In the genomic region with DNA sequence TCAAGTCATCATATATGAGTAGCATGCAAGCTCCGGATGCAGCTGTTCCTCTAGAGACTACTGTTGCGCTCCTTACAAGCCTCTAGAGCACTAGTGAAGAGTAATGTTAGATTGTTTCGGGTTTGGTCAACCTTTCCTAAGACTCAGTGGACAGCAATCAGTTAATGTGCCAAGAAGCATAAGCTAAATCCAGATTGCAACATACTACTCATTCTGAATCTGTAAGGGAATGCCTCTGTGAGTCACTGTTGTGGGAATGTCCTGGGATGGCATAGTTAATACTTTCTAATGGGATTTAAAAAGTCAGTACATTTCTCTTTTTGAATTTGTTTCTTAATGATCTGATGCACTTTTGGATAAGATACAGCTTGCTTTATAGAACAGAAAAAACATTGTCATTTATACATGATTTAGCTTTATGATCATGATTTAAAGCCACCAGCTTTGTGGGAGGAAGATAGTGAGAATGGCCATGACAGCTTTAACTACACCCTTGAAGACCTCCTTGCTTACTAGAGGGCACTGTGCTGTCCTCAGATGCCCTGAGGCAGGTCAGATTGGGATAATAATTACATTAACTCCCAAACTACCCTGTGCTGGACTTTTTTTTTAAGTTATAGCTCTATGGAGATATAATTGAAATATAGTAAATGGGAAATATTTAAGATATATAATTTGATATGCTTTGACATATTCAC, we compare ENCODE assay signal across 13 cellular contexts.
A peak's percentile ranks its signal among the peaks of the same experiment; 100 is the strongest.
DNase-seq lines count a peak whose midpoint lies in the region; ATAC-seq, FAIRE-seq and TF ChIP-seq lines count a peak whose summit lies in the region.
"Had no signal": no experiment of that assay in that cellular context is flagged by ENCODE, and none has a peak within 500 bp of the region (broad histone marks: within the 10 kb centered on the region; RNA-seq: fewer than 3 reads in every experiment).

No MANE protein-coding gene starts in this region.

- H3K4me1 Mint-ChIP-seq in T-helper 2 cell treated with Interferon-gamma antibody and Interleukin-4, amounts not matched to agents 5 μg/mL and 100 μg/mL, for 36 hours (ENCODE audit: low read depth), result no peaks in the 10 kb centered on the region
- H3K4me1 Mint-ChIP-seq: stimulated activated naive B cell treated with anti-CD40 and anti-IgM and Interleukin-4, amounts not matched to agents 10 μg/mL and 1 μg/mL and 100 μg/mL, for 72 hours had no signal

- no peak overlapping the region for H3K4me3 Mint-ChIP-seq in T-helper 2 cell treated with Interferon-gamma antibody and Interleukin-4, amounts not matched to agents 5 μg/mL and 100 μg/mL, for 36 hours
- H3K4me3 Mint-ChIP-seq: activated T-cell treated with anti-CD3 and anti-CD28 coated beads, Interleukin-2, amount 50 U/mL, for 24 hours; stimulated activated naive B cell treated with anti-CD40 and anti-IgM and Interleukin-4, amounts not matched to agents 10 μg/mL and 1 μg/mL and 100 μg/mL, for 72 hours had no signal

- DNase-seq in DMS 273 (lab: John Stamatoyannopoulos, UW; ENCODE audit: unreplicated experiment) (peak; percentile 34), DMS 273 treated with DMSO at 0.1 percent for 48 hours (lab: John Stamatoyannopoulos, UW) (no peak), T1000 (lab: John Stamatoyannopoulos, UW) (peak; percentile 46), fibroblast of the conjunctiva (ENCODE audit: low read depth) (peak; percentile 94), smooth muscle cell (lab: John Stamatoyannopoulos, UW; ENCODE audit: unreplicated experiment) (no peak), GM12892 (ENCODE audit: insufficient read length) (no peak)
- DNase-seq in T-helper 2 cell treated with Interferon-gamma antibody and Interleukin-4, amounts not matched to agents 5 μg/mL and 100 μg/mL, for 36 hours (ENCODE audit: low spot score), result no peak
- DNase-seq: activated T-cell treated with anti-CD3 and anti-CD28 coated beads, Interleukin-2, amount 50 U/mL, for 24 hours; GF-D8; NCI-H1417 treated with DMSO at 0.1 percent for 48 hours; stimulated activated naive B cell treated with anti-CD40 and anti-IgM and Interleukin-4, amounts not matched to agents 10 μg/mL and 1 μg/mL and 100 μg/mL, for 72 hours had no signal

- ATAC-seq in GM21528 (IDR thresholded peaks at IDR 0.05; ENCODE audit: low FRiP score, unreplicated experiment), result no peak
- ATAC-seq: stimulated activated naive B cell treated with anti-CD40 and anti-IgM and Interleukin-4, amounts not matched to agents 10 μg/mL and 1 μg/mL and 100 μg/mL, for 72 hours had no signal

- peaks cover 2% of the 10 kb centered on the region for H3F3A ChIP-seq in smooth muscle cell (ENCODE audit: low read depth)

- H3K4me2 ChIP-seq in smooth muscle cell, result peak overlapping the region; percentile 54

- no peaks in the 10 kb centered on the region for H3K36me3 Mint-ChIP-seq in T-helper 2 cell treated with Interferon-gamma antibody and Interleukin-4, amounts not matched to agents 5 μg/mL and 100 μg/mL, for 36 hours (ENCODE audit: low read depth)
- H3K36me3 Mint-ChIP-seq: stimulated activated naive B cell treated with anti-CD40 and anti-IgM and Interleukin-4, amounts not matched to agents 10 μg/mL and 1 μg/mL and 100 μg/mL, for 72 hours had no signal

- no peak for FAIRE-seq in GM12892 (lab: Jason Lieb, UNC)

- H3K4me3 ChIP-seq in smooth muscle cell, result no peak overlapping the region

- no peaks in the 10 kb centered on the region for H3K27me3 ChIP-seq in smooth muscle cell (ENCODE audit: low read depth)

- H4K20me1 ChIP-seq in smooth muscle cell (ENCODE audit: low read depth), result no peaks in the 10 kb centered on the region

- H3K9me3 Mint-ChIP-seq in T-helper 2 cell treated with Interferon-gamma antibody and Interleukin-4, amounts not matched to agents 5 μg/mL and 100 μg/mL, for 36 hours, result no peaks in the 10 kb centered on the region
- H3K9me3 Mint-ChIP-seq: activated T-cell treated with anti-CD3 and anti-CD28 coated beads, Interleukin-2, amount 50 U/mL, for 24 hours had no signal

- H3K9me3 ChIP-seq in smooth muscle cell (replicated peaks; ENCODE audit: low read depth), result no peaks in the 10 kb centered on the region

- H3K36me3 ChIP-seq in smooth muscle cell (ENCODE audit: low read depth), result no peaks in the 10 kb centered on the region

- 37% methylated on average over 3 of the region's 3 CpGs for WGBS in smooth muscle cell (ENCODE audit: low lambda C conversion rate)

- H3K4me1 ChIP-seq in smooth muscle cell (ENCODE audit: low read depth), result peaks cover 16% of the 10 kb centered on the region

- H2AFZ ChIP-seq in smooth muscle cell (ENCODE audit: low read depth), result no peak overlapping the region

- no peak overlapping the region for H3K27ac Mint-ChIP-seq in T-helper 2 cell treated with Interferon-gamma antibody and Interleukin-4, amounts not matched to agents 5 μg/mL and 100 μg/mL, for 36 hours
- H3K27ac Mint-ChIP-seq: activated T-cell treated with anti-CD3 and anti-CD28 coated beads, Interleukin-2, amount 50 U/mL, for 24 hours; stimulated activated naive B cell treated with anti-CD40 and anti-IgM and Interleukin-4, amounts not matched to agents 10 μg/mL and 1 μg/mL and 100 μg/mL, for 72 hours had no signal

- no peak for TF ChIP-seq POLR2A in GM12892 (IDR thresholded peaks at IDR 0.05; ENCODE audit: low read depth, low read length)

- no peak for TF ChIP-seq CTCF in smooth muscle cell (IDR thresholded peaks at IDR 0.05; ENCODE audit: borderline replicate concordance, insufficient read depth, poor library complexity, severe bottlenecking)

- H3K27me3 Mint-ChIP-seq in T-helper 2 cell treated with Interferon-gamma antibody and Interleukin-4, amounts not matched to agents 5 μg/mL and 100 μg/mL, for 36 hours (ENCODE audit: low read depth), result peaks cover 6% of the 10 kb centered on the region
- H3K27me3 Mint-ChIP-seq: activated T-cell treated with anti-CD3 and anti-CD28 coated beads, Interleukin-2, amount 50 U/mL, for 24 hours had no signal

- peak overlapping the region; percentile 56 for H3K27ac ChIP-seq in smooth muscle cell (ENCODE audit: low read depth)
- H3K27ac ChIP-seq: 22Rv1 had no signal

- H3K79me2 ChIP-seq in smooth muscle cell (ENCODE audit: low read depth), result no peaks in the 10 kb centered on the region

- H3K9ac ChIP-seq in smooth muscle cell (ENCODE audit: low read depth), result no peak overlapping the region

Comparison
In these comparisons a context has a peak if more than half of its experiments do, and no peak if none do; other contexts are left out.
1. DNase-seq: peak in DMS 273 (single experiment), T1000 (single experiment) and fibroblast of the conjunctiva (single experiment); none in DMS 273 treated with DMSO at 0.1 percent for 48 hours (single experiment), smooth muscle cell (single experiment), T-helper 2 cell treated with Interferon-gamma antibody and Interleukin-4, amounts not matched to agents 5 μg/mL and 100 μg/mL, for 36 hours (single experiment) and GM12892 (single experiment).